In genomic region chr12:76186507-76186906, GRCh38 we compare ENCODE assay signal across 1 cellular context.
TF ChIP-seq lines count a peak whose summit lies in the region.

No MANE protein-coding gene starts in this region.

TF ChIP-seq in SK-N-SH treated with all-trans-retinoic acid at 6 μM for 48 hours, 23 proteins besides CTCF, POLR2A, EP300 and RAD21 (continued from another document):
- no peak for TF ChIP-seq ZC3H10 (CRISPR knock-in tag; IDR thresholded peaks at IDR 0.05)
- TF ChIP-seq SNAI2 (CRISPR knock-in tag; IDR thresholded peaks at IDR 0.05) = no peak
- TF ChIP-seq, protein P1, sequence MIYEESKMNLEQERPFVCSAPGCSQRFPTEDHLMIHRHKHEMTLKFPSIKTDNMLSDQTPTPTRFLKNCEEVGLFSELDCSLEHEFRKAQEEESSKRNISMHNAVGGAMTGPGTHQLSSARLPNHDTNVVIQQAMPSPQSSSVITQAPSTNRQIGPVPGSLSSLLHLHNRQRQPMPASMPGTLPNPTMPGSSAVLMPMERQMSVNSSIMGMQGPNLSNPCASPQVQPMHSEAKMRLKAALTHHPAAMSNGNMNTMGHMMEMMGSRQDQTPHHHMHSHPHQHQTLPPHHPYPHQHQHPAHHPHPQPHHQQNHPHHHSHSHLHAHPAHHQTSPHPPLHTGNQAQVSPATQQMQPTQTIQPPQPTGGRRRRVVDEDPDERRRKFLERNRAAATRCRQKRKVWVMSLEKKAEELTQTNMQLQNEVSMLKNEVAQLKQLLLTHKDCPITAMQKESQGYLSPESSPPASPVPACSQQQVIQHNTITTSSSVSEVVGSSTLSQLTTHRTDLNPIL (CRISPR knock-in tag; IDR thresholded peaks at IDR 0.05; ENCODE audit: low read depth) = no peak
- TF ChIP-seq BACH2 (CRISPR knock-in tag; IDR thresholded peaks at IDR 0.05; ENCODE audit: borderline replicate concordance) = no peak
